8 cellular contexts compared by ENCODE assay signal in genomic region chr2:132416080-132416911, GRCh38. TPM values are rescaled to one million over a fixed set of nuclear protein-coding genes. Genes with fewer than 3 reads are reported as not detected.
A peak's percentile ranks its signal among the peaks of the same experiment; 100 is the strongest.
DNase-seq lines count a peak whose midpoint lies in the region; ATAC-seq and TF ChIP-seq lines count a peak whose summit lies in the region.

Gene GPR39, plus strand, starts transcription at chr2:132416805.

- DNase-seq in ELF-1 (ENCODE audit: low read depth, low spot score) (peak; percentile 94), NCI-H2107 (lab: John Stamatoyannopoulos, UW) (peak; percentile 85), astrocyte of the spinal cord (ENCODE audit: low read depth, low spot score) (peak; percentile 98), sciatic nerve (ENCODE audit: low spot score) (peak; percentile 68), cerebellar nuclear complex (lab: John Stamatoyannopoulos, UW) (no peak)
- no peak for DNase-seq in activated CD8-positive, alpha-beta memory T cell treated with anti-CD3 and anti-CD28 coated beads, Interleukin-2, amount 10 ng/mL, durations not matched to agents 7 days and 5 days

- H3K36me3 Mint-ChIP-seq in activated CD8-positive, alpha-beta memory T cell treated with anti-CD3 and anti-CD28 coated beads, Interleukin-2, amount 10 ng/mL, durations not matched to agents 7 days and 5 days, result no peaks in the 10 kb centered on the region

- H3K9me3 Mint-ChIP-seq in activated CD8-positive, alpha-beta memory T cell treated with anti-CD3 and anti-CD28 coated beads, Interleukin-2, amount 10 ng/mL, durations not matched to agents 7 days and 5 days (ENCODE audit: low read depth), result peaks cover 4% of the 10 kb centered on the region

- in situ Hi-C loops in astrocyte of the spinal cord (cut with HindIII; ENCODE audit: low sequenced_read_pairs), result no loop called here

- H3K4me3 ChIP-seq in astrocyte of the spinal cord (ENCODE audit: low read depth, low read length) (peak within 1 kb of the TSS; percentile 44), iPS-11a (ENCODE audit: low read depth, low read length) (peak within 1 kb of the TSS; percentile 47)

- H3K27me3 Mint-ChIP-seq in activated CD8-positive, alpha-beta memory T cell treated with anti-CD3 and anti-CD28 coated beads, Interleukin-2, amount 10 ng/mL, durations not matched to agents 7 days and 5 days, result peaks cover 9% of the 10 kb centered on the region

- ATAC-seq in sciatic nerve (peak; percentile 85), HG03175 (IDR thresholded peaks at IDR 0.05; ENCODE audit: unreplicated experiment) (no peak)
- no peak for ATAC-seq in activated CD8-positive, alpha-beta memory T cell treated with anti-CD3 and anti-CD28 coated beads, Interleukin-2, amount 10 ng/mL, durations not matched to agents 7 days and 5 days

- no peaks in the 10 kb centered on the region for H3K4me1 Mint-ChIP-seq in activated CD8-positive, alpha-beta memory T cell treated with anti-CD3 and anti-CD28 coated beads, Interleukin-2, amount 10 ng/mL, durations not matched to agents 7 days and 5 days

- CTCF ChIA-PET in activated CD8-positive, alpha-beta memory T cell treated with anti-CD3 and anti-CD28 coated beads, Interleukin-2, amount 10 ng/mL, durations not matched to agents 7 days and 5 days (lab: Charles Lee), result no interaction called here

- no peak within 1 kb of the TSS for H3K4me3 Mint-ChIP-seq in activated CD8-positive, alpha-beta memory T cell treated with anti-CD3 and anti-CD28 coated beads, Interleukin-2, amount 10 ng/mL, durations not matched to agents 7 days and 5 days

- intact Hi-C loops in sciatic nerve (cut with DNase I), result no loop called here

- TF ChIP-seq CTCF in astrocyte of the spinal cord (IDR thresholded peaks at IDR 0.05; ENCODE audit: low read depth, low read length), result no peak

- H3K27ac Mint-ChIP-seq in activated CD8-positive, alpha-beta memory T cell treated with anti-CD3 and anti-CD28 coated beads, Interleukin-2, amount 10 ng/mL, durations not matched to agents 7 days and 5 days, result no peak within 1 kb of the TSS

RNA-seq across cellular contexts. Expression of gene GPR39, which starts in this region (rescaled TPM):
- 0.31 TPM for total RNA-seq in sciatic nerve
- not detected for total RNA-seq in activated CD8-positive, alpha-beta memory T cell treated with anti-CD3 and anti-CD28 coated beads, Interleukin-2, amount 10 ng/mL, durations not matched to agents 7 days and 5 days

Comparison
In these comparisons a context has a peak if more than half of its experiments do, and no peak if none do; other contexts are left out.
1. Peak in DNase-seq and ATAC-seq in sciatic nerve; RNA of the gene not detected or under 1 TPM.
2. DNase-seq: peak in ELF-1 (single experiment), NCI-H2107 (single experiment) and astrocyte of the spinal cord (single experiment); none in activated CD8-positive, alpha-beta memory T cell treated with anti-CD3 and anti-CD28 coated beads, Interleukin-2, amount 10 ng/mL, durations not matched to agents 7 days and 5 days (single experiment) and cerebellar nuclear complex (0 of 2).